1 cellular context compared by ENCODE assay signal in the genomic region with DNA sequence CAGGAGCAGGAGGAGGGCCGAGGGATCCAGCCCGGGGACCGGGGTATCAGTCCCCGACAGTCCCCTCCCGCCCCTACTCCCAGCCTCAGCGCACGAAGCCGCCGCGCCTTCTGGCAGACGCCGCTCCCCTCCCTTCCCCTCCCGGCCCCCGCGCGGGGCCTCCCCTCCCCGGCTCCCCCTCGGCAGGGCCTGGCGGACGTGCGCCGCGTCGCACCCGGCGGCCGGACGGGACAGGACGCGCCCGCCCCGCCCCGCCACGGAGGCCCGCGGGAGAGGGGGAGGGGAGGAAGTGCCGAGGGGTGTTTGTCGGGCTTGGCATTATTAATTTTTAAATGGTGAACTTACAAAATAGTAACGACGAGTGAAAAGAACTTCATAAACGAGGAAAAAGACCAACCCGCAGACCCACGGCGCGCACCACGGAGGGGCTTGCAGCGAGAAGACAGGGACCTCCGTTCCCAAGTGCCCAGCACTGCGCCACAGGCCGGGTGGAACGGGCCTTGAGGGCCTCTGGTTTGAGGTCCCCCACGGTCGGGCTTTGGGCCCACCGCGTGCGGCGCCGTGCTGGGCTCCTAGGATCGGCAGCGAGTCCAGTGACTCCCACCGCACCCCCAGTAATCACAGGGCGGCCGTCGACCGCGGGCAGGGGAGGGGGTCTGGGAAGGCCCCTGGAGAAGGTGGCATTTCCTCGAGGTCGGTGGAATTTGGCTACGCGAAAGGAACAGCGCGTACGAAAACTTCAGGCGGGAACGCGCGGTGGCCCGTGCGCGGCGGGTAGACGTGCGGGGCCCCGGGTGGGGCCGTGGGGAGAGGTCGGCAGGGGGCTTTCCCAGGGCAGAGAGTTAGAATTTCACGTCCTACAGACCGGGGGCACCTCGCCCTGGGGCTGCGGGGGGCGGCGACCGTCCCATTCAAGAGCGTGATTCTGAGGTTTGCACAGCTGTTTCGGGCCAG.
TF ChIP-seq lines count a peak whose summit lies in the region.

No MANE protein-coding gene starts in this region.

TF ChIP-seq in K562, 482 proteins besides CTCF, POLR2A, EP300 and RAD21 (continued from another document and continues in another):
- TF ChIP-seq, protein P1, sequence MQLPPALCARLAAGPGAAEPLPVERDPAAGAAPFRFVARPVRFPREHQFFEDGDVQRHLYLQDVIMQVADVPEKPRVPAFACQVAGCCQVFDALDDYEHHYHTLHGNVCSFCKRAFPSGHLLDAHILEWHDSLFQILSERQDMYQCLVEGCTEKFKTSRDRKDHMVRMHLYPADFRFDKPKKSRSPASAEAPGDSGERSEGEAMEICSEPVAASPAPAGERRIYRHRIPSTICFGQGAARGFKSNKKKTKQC (CRISPR knock-in tag; IDR thresholded peaks at IDR 0.05) = 0 out of 2 replicates have a peak, but pooled peaks have one; percentile 17
- TF ChIP-seq, protein P2, sequence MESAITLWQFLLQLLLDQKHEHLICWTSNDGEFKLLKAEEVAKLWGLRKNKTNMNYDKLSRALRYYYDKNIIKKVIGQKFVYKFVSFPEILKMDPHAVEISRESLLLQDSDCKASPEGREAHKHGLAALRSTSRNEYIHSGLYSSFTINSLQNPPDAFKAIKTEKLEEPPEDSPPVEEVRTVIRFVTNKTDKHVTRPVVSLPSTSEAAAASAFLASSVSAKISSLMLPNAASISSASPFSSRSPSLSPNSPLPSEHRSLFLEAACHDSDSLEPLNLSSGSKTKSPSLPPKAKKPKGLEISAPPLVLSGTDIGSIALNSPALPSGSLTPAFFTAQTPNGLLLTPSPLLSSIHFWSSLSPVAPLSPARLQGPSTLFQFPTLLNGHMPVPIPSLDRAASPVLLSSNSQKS (CRISPR knock-in tag; IDR thresholded peaks at IDR 0.05) = no peak
- TF ChIP-seq, protein P3, sequence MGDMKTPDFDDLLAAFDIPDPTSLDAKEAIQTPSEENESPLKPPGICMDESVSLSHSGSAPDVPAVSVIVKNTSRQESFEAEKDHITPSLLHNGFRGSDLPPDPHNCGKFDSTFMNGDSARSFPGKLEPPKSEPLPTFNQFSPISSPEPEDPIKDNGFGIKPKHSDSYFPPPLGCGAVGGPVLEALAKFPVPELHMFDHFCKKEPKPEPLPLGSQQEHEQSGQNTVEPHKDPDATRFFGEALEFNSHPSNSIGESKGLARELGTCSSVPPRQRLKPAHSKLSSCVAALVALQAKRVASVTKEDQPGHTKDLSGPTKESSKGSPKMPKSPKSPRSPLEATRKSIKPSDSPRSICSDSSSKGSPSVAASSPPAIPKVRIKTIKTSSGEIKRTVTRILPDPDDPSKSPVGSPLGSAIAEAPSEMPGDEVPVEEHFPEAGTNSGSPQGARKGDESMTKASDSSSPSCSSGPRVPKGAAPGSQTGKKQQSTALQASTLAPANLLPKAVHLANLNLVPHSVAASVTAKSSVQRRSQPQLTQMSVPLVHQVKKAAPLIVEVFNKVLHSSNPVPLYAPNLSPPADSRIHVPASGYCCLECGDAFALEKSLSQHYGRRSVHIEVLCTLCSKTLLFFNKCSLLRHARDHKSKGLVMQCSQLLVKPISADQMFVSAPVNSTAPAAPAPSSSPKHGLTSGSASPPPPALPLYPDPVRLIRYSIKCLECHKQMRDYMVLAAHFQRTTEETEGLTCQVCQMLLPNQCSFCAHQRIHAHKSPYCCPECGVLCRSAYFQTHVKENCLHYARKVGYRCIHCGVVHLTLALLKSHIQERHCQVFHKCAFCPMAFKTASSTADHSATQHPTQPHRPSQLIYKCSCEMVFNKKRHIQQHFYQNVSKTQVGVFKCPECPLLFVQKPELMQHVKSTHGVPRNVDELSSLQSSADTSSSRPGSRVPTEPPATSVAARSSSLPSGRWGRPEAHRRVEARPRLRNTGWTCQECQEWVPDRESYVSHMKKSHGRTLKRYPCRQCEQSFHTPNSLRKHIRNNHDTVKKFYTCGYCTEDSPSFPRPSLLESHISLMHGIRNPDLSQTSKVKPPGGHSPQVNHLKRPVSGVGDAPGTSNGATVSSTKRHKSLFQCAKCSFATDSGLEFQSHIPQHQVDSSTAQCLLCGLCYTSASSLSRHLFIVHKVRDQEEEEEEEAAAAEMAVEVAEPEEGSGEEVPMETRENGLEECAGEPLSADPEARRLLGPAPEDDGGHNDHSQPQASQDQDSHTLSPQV (IDR thresholded peaks at IDR 0.05) = no peak
- no peak for TF ChIP-seq KAT8 (IDR thresholded peaks at IDR 0.05; ENCODE audit: low read depth)
- no peak for TF ChIP-seq PYGO2 (tag; IDR thresholded peaks at IDR 0.05)
- no peak for TF ChIP-seq ZNF75A (CRISPR knock-in tag; IDR thresholded peaks at IDR 0.05)
- TF ChIP-seq SMAD4 (CRISPR knock-in tag; conservative IDR thresholded peaks at IDR 0.05) = no peak
- no peak for TF ChIP-seq ZBTB8A (IDR thresholded peaks at IDR 0.05; ENCODE audit: partially characterized antibody)
- peak; percentile 32 for TF ChIP-seq HNRNPLL (IDR thresholded peaks at IDR 0.05; ENCODE audit: low read depth, low read length, poor library complexity, severe bottlenecking)
- TF ChIP-seq ZNF263 (CRISPR knock-in tag; IDR thresholded peaks at IDR 0.05; ENCODE audit: borderline replicate concordance) = no peak
- TF ChIP-seq, protein P4, sequence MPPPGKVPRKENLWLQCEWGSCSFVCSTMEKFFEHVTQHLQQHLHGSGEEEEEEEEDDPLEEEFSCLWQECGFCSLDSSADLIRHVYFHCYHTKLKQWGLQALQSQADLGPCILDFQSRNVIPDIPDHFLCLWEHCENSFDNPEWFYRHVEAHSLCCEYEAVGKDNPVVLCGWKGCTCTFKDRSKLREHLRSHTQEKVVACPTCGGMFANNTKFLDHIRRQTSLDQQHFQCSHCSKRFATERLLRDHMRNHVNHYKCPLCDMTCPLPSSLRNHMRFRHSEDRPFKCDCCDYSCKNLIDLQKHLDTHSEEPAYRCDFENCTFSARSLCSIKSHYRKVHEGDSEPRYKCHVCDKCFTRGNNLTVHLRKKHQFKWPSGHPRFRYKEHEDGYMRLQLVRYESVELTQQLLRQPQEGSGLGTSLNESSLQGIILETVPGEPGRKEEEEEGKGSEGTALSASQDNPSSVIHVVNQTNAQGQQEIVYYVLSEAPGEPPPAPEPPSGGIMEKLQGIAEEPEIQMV (tag; conservative IDR thresholded peaks at IDR 0.05; ENCODE audit: low read depth) = no peak
- no peak for TF ChIP-seq U2AF2 (optimal IDR thresholded peaks at IDR 0.05; ENCODE audit: low read depth, low read length)
- TF ChIP-seq CREBBP (IDR thresholded peaks at IDR 0.05; ENCODE audit: low read depth, low read length) = no peak
- TF ChIP-seq, protein P5, sequence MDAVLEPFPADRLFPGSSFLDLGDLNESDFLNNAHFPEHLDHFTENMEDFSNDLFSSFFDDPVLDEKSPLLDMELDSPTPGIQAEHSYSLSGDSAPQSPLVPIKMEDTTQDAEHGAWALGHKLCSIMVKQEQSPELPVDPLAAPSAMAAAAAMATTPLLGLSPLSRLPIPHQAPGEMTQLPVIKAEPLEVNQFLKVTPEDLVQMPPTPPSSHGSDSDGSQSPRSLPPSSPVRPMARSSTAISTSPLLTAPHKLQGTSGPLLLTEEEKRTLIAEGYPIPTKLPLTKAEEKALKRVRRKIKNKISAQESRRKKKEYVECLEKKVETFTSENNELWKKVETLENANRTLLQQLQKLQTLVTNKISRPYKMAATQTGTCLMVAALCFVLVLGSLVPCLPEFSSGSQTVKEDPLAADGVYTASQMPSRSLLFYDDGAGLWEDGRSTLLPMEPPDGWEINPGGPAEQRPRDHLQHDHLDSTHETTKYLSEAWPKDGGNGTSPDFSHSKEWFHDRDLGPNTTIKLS (IDR thresholded peaks at IDR 0.05; ENCODE audit: borderline replicate concordance, low read depth) = no peak
- TF ChIP-seq, protein P6, sequence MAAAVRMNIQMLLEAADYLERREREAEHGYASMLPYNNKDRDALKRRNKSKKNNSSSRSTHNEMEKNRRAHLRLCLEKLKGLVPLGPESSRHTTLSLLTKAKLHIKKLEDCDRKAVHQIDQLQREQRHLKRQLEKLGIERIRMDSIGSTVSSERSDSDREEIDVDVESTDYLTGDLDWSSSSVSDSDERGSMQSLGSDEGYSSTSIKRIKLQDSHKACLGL (CRISPR knock-in tag; IDR thresholded peaks at IDR 0.05; ENCODE audit: borderline replicate concordance, poor library complexity, severe bottlenecking) = no peak
- TF ChIP-seq TAF15 (IDR thresholded peaks at IDR 0.05; ENCODE audit: low read depth, low read length) = no peak
- TF ChIP-seq ELF2 (CRISPR knock-in tag; IDR thresholded peaks at IDR 0.05) = no peak
- no peak for TF ChIP-seq CHCHD3 (CRISPR knock-in tag; IDR thresholded peaks at IDR 0.05)
- no peak for TF ChIP-seq ZNF143 (CRISPR knock-in tag; IDR thresholded peaks at IDR 0.05)
- no peak for TF ChIP-seq SMARCB1 (IDR thresholded peaks at IDR 0.05; ENCODE audit: insufficient read length, low read depth)
- TF ChIP-seq, protein P7, sequence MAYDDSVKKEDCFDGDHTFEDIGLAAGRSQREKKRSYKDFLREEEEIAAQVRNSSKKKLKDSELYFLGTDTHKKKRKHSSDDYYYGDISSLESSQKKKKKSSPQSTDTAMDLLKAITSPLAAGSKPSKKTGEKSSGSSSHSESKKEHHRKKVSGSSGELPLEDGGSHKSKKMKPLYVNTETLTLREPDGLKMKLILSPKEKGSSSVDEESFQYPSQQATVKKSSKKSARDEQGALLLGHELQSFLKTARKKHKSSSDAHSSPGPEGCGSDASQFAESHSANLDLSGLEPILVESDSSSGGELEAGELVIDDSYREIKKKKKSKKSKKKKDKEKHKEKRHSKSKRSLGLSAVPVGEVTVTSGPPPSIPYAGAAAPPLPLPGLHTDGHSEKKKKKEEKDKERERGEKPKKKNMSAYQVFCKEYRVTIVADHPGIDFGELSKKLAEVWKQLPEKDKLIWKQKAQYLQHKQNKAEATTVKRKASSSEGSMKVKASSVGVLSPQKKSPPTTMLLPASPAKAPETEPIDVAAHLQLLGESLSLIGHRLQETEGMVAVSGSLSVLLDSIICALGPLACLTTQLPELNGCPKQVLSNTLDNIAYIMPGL (CRISPR knock-in tag; IDR thresholded peaks at IDR 0.05) = no peak
- TF ChIP-seq NRF1 (conservative IDR thresholded peaks at IDR 0.05 in 1 of 2, IDR thresholded peaks at IDR 0.05 in 1 of 2) = no peak
- TF ChIP-seq WHSC1 (IDR thresholded peaks at IDR 0.05; ENCODE audit: low read length) = no peak
- TF ChIP-seq, protein P8, sequence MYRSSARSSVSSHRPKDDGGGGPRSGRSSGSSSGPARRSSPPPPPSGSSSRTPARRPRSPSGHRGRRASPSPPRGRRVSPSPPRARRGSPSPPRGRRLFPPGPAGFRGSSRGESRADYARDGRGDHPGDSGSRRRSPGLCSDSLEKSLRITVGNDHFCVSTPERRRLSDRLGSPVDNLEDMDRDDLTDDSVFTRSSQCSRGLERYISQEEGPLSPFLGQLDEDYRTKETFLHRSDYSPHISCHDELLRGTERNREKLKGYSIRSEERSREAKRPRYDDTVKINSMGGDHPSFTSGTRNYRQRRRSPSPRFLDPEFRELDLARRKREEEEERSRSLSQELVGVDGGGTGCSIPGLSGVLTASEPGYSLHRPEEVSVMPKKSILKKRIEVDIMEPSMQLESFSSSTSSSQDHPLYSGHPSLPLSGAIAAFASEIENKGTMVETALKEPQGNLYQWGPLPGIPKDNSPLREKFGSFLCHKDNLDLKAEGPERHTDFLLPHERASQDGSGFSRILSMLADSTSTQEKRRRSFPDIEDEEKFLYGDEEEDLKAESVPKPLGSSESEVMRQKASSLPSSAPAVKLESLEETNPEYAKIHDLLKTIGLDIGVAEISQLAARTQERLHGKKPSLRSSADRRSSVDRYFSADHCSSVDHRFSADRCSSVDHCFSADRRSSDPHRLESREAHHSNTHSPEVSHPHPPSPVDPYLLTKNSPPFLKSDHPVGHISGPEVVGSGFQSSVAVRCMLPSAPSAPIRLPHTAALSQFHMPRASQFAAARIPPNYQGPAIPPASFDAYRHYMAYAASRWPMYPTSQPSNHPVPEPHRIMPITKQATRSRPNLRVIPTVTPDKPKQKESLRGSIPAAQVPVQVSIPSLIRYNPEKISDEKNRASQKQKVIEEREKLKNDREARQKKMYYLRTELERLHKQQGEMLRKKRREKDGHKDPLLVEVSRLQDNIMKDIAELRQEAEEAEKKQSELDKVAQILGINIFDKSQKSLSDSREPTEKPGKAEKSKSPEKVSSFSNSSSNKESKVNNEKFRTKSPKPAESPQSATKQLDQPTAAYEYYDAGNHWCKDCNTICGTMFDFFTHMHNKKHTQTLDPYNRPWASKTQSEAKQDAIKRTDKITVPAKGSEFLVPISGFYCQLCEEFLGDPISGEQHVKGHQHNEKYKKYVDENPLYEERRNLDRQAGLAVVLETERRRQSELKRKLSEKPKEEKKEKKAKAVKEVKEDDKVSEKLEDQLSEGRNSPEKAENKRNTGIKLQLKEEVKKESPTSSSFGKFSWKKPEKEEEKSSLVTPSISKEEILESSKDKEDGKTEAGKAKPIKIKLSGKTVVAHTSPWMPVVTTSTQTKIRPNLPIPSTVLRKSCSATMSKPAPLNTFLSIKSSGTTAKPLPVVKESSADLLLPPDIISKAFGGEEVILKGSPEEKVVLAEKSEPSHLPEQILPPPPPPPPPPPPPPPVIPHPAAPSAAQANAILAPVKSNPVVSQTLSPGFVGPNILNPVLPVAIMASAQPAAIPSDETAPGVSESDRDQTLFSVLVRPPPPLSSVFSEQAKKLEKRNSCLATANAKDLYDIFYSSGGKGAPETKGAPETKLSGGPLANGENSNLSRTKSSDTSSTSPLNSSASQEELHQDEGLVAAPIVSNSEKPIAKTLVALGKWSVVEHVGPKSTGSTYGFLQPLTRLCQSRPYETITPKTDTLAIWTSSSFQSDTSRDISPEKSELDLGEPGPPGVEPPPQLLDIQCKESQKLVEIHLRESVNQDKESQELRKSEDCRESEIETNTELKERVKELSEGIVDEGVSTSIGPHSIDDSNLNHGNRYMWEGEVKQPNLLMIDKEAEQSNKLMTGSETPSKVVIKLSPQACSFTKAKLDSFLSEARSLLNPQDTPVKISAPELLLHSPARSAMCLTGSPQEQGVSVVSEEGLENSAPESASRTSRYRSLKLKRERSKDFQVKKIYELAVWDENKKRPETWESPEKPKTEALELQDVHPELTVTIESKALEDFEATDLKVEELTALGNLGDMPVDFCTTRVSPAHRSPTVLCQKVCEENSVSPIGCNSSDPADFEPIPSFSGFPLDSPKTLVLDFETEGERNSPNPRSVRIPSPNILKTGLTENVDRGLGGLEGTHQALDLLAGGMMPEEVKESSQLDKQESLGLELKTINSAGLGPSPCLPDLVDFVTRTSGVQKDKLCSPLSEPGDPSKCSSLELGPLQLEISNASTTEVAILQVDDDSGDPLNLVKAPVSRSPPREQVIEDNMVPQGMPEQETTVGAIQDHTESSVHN (IDR thresholded peaks at IDR 0.05; ENCODE audit: borderline replicate concordance in 1 of 2, low read depth in 1 of 2) = no peak
- TF ChIP-seq, protein P9, sequence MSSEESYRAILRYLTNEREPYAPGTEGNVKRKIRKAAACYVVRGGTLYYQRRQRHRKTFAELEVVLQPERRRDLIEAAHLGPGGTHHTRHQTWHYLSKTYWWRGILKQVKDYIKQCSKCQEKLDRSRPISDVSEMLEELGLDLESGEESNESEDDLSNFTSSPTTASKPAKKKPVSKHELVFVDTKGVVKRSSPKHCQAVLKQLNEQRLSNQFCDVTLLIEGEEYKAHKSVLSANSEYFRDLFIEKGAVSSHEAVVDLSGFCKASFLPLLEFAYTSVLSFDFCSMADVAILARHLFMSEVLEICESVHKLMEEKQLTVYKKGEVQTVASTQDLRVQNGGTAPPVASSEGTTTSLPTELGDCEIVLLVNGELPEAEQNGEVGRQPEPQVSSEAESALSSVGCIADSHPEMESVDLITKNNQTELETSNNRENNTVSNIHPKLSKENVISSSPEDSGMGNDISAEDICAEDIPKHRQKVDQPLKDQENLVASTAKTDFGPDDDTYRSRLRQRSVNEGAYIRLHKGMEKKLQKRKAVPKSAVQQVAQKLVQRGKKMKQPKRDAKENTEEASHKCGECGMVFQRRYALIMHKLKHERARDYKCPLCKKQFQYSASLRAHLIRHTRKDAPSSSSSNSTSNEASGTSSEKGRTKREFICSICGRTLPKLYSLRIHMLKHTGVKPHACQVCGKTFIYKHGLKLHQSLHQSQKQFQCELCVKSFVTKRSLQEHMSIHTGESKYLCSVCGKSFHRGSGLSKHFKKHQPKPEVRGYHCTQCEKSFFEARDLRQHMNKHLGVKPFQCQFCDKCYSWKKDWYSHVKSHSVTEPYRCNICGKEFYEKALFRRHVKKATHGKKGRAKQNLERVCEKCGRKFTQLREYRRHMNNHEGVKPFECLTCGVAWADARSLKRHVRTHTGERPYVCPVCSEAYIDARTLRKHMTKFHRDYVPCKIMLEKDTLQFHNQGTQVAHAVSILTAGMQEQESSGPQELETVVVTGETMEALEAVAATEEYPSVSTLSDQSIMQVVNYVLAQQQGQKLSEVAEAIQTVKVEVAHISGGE (CRISPR knock-in tag; IDR thresholded peaks at IDR 0.05) = peak in 1 of 3 experiments; percentile 72; a peak in 2 of 6 replicates
